Comparison of ENCODE assay signal across 2 cellular contexts in genomic region chr9:69178583-69179011, GRCh38.
TF ChIP-seq lines count a peak whose summit lies in the region.

No MANE protein-coding gene starts in this region.

TF ChIP-seq in HEK293, 187 proteins besides CTCF, POLR2A, EP300 and RAD21:
- TF ChIP-seq ZNF692 (tag by site-specific recombination; IDR thresholded peaks at IDR 0.05) (no peak), ZNF366 (tag by site-specific recombination; conservative IDR thresholded peaks at IDR 0.05) (peak; percentile 52; the same call in 1 of the 2 replicates), ZNF658 (tag by site-specific recombination; IDR thresholded peaks at IDR 0.05) (no peak), ZFP37 (tag by site-specific recombination; IDR thresholded peaks at IDR 0.05) (no peak), TCF7L2 (IDR thresholded peaks at IDR 0.05; ENCODE audit: borderline replicate concordance, low read depth, low read length) (0 out of 2 replicates have a peak, but pooled peaks have one; percentile 28)
TF ChIP-seq in HEK293: peak in this region for 2.

TF ChIP-seq in endothelial cell of umbilical vein, 7 proteins besides CTCF, POLR2A, EP300 and RAD21 (continued from another document):
- TF ChIP-seq MAX (IDR thresholded peaks at IDR 0.05; ENCODE audit: insufficient read depth, insufficient read length): no peak
- peak; percentile 44 for TF ChIP-seq JUN (IDR thresholded peaks at IDR 0.05; ENCODE audit: borderline replicate concordance, insufficient read depth, insufficient read length, low read depth)
- TF ChIP-seq GATA2 (IDR thresholded peaks at IDR 0.05; ENCODE audit: insufficient read depth, insufficient read length, low read depth, low read length): peak; percentile 82
